Comparison of ENCODE assay signal across 2 cellular contexts in genomic region chr15:47737424-47737823, GRCh38.
TF ChIP-seq lines count a peak whose summit lies in the region.

No MANE protein-coding gene starts in this region.

TF ChIP-seq in HepG2, 621 proteins besides CTCF, POLR2A, EP300 and RAD21:
- peak; percentile 86 for TF ChIP-seq CEBPB (IDR thresholded peaks at IDR 0.05; ENCODE audit: borderline replicate concordance, low read depth, low read length)
- TF ChIP-seq PBX3 (CRISPR knock-in tag; IDR thresholded peaks at IDR 0.05; ENCODE audit: borderline replicate concordance), result no peak
- no peak for TF ChIP-seq ZNF101 (CRISPR knock-in tag; IDR thresholded peaks at IDR 0.05; ENCODE audit: borderline replicate concordance, low read depth)
- no peak for TF ChIP-seq NRL (CRISPR knock-in tag; IDR thresholded peaks at IDR 0.05; ENCODE audit: borderline replicate concordance)
- TF ChIP-seq ATF7 (IDR thresholded peaks at IDR 0.05), result peak; percentile 78
- TF ChIP-seq ATF7 (CRISPR knock-in tag; IDR thresholded peaks at IDR 0.05), result no peak

TF ChIP-seq in H1, 55 proteins besides CTCF, POLR2A, EP300 and RAD21:
- TF ChIP-seq RBBP5 (IDR thresholded peaks at IDR 0.05; ENCODE audit: borderline replicate concordance, low read depth, low read length) (no peak), CEBPB (IDR thresholded peaks at IDR 0.05; ENCODE audit: low read depth, low read length) (peak; percentile 67; the same call in 1 of the 2 replicates)
